Comparison of ENCODE assay signal across 8 cellular contexts in genomic region chr2:173027181-173028128, GRCh38. TPM values are rescaled to one million over a fixed set of nuclear protein-coding genes. Genes with fewer than 3 reads are reported as not detected.
DNase-seq lines count a peak whose midpoint lies in the region; ATAC-seq and TF ChIP-seq lines count a peak whose summit lies in the region.

No MANE protein-coding gene starts in this region.

- no peaks in the 10 kb centered on the region for H3F3A ChIP-seq in PC-9 (ENCODE audit: insufficient read depth, low read depth)

- H3K27ac ChIP-seq in PC-9 = no peak overlapping the region

- no peaks in the 10 kb centered on the region for H3K79me2 ChIP-seq in PC-9 (ENCODE audit: low read depth)

- H3K4me3 ChIP-seq in PC-9 = no peak overlapping the region
- no peak overlapping the region for H3K4me3 ChIP-seq in fibroblast of mammary gland (ENCODE audit: control insufficient read depth, low read depth, low read length)

- intact Hi-C loops in PC-9 (cut with micrococcal nuclease; ENCODE audit: unreplicated experiment) = loop anchor here (1.0 to 10.0 kb wide), 6 partner anchors 48 to 1318 kb away; partner anchors contain the start of genes CDCA7 and MAP3K20

- no peaks in the 10 kb centered on the region for H3K36me3 ChIP-seq in PC-9 (ENCODE audit: low read depth)

- no peaks in the 10 kb centered on the region for H4K20me1 ChIP-seq in PC-9 (ENCODE audit: insufficient read depth)

- no peak overlapping the region for H3K4me3 Mint-ChIP-seq in activated T-cell treated with anti-CD3 and anti-CD28 coated beads, Interleukin-2, amount 50 U/mL, for 4 hours
- peak overlapping the region in 1 of 3 experiments; percentile 0 for H3K4me3 Mint-ChIP-seq in nephron
- H3K4me3 Mint-ChIP-seq in stimulated activated memory B cell treated with anti-CD40 and anti-IgM and Interleukin-4, amounts not matched to agents 10 μg/mL and 1 μg/mL and 100 μg/mL, for 72 hours = no peak overlapping the region

- POLR2A ChIA-PET in PC-9 (lab: Charles Lee; ENCODE audit: unreplicated experiment) = interaction anchor here (0.7 kb wide), 1 partner anchor 17 kb away, joined by 7 read pairs; no protein-coding TSS in a partner anchor

- CTCF ChIA-PET in PC-9 (lab: Charles Lee) = interaction anchor here (0.6 to 5.6 kb wide), 15 partner anchors 12 to 1459 kb away, joined by 3 to 46 read pairs (median 3); partner anchors contain the start of genes GPR155 and MAP3K20

- no peaks in the 10 kb centered on the region for H3K9me3 Mint-ChIP-seq in activated T-cell treated with anti-CD3 and anti-CD28 coated beads, Interleukin-2, amount 50 U/mL, for 4 hours
- H3K9me3 Mint-ChIP-seq in nephron = peaks cover 2% of the 10 kb centered on the region
- H3K9me3 Mint-ChIP-seq in stimulated activated memory B cell treated with anti-CD40 and anti-IgM and Interleukin-4, amounts not matched to agents 10 μg/mL and 1 μg/mL and 100 μg/mL, for 72 hours = no peaks in the 10 kb centered on the region

- H3K27me3 ChIP-seq in PC-9 (ENCODE audit: insufficient read depth, low read depth) = no peaks in the 10 kb centered on the region

- no peaks in the 10 kb centered on the region for H3K9me3 ChIP-seq in PC-9 (ENCODE audit: insufficient read depth, low read depth)

- peak; percentile 9 to 74 (median 60) for DNase-seq in NCI-H1417 (lab: John Stamatoyannopoulos, UW)
- DNase-seq in NCI-H1417 treated with DMSO at 0.1 percent for 48 hours (lab: John Stamatoyannopoulos, UW) = no peak
- DNase-seq in KG1 (lab: John Stamatoyannopoulos, UW) = peak; percentile 82
- peak; percentile 73 to 84 for DNase-seq in PC-9
- peak; percentile 66 for DNase-seq in activated T-cell treated with anti-CD3 and anti-CD28 coated beads, Interleukin-2, amount 50 U/mL, for 4 hours
- peak; percentile 93 for DNase-seq in fibroblast of mammary gland (ENCODE audit: low read depth)

- peak; percentile 100 for TF ChIP-seq CTCF in PC-9 (conservative IDR thresholded peaks at IDR 0.05)
- TF ChIP-seq CTCF in fibroblast of mammary gland (conservative IDR thresholded peaks at IDR 0.05; ENCODE audit: control insufficient read depth, insufficient read depth, low read depth, low read length) = peak; percentile 97
- peak; percentile 90 to 95 (median 94) for TF ChIP-seq CTCF in nephron (IDR thresholded peaks at IDR 0.05; ENCODE audit: unreplicated experiment in 3 of 3)

- peak overlapping the region; percentile 0 to 17 (median 7) for H3K27ac Mint-ChIP-seq in nephron
- no peak overlapping the region for H3K27ac Mint-ChIP-seq in stimulated activated memory B cell treated with anti-CD40 and anti-IgM and Interleukin-4, amounts not matched to agents 10 μg/mL and 1 μg/mL and 100 μg/mL, for 72 hours

- no peak overlapping the region for H2AFZ ChIP-seq in PC-9

- H3K4me2 ChIP-seq in PC-9 = no peak overlapping the region

- no peaks in the 10 kb centered on the region for H3K36me3 Mint-ChIP-seq in activated T-cell treated with anti-CD3 and anti-CD28 coated beads, Interleukin-2, amount 50 U/mL, for 4 hours (ENCODE audit: insufficient read depth)
- H3K36me3 Mint-ChIP-seq in nephron (ENCODE audit: low read depth) = no peaks in the 10 kb centered on the region
- H3K36me3 Mint-ChIP-seq in stimulated activated memory B cell treated with anti-CD40 and anti-IgM and Interleukin-4, amounts not matched to agents 10 μg/mL and 1 μg/mL and 100 μg/mL, for 72 hours = no peaks in the 10 kb centered on the region

- H3K4me1 Mint-ChIP-seq in activated T-cell treated with anti-CD3 and anti-CD28 coated beads, Interleukin-2, amount 50 U/mL, for 4 hours (ENCODE audit: low read depth) = no peaks in the 10 kb centered on the region
- peaks cover 44% of the 10 kb centered on the region for H3K4me1 Mint-ChIP-seq in nephron
- H3K4me1 Mint-ChIP-seq in stimulated activated memory B cell treated with anti-CD40 and anti-IgM and Interleukin-4, amounts not matched to agents 10 μg/mL and 1 μg/mL and 100 μg/mL, for 72 hours = no peaks in the 10 kb centered on the region

- no peaks in the 10 kb centered on the region for H3K9me2 ChIP-seq in PC-9 (ENCODE audit: insufficient read depth)

- ATAC-seq in activated T-cell treated with anti-CD3 and anti-CD28 coated beads, Interleukin-2, amount 50 U/mL, for 4 hours = peak; percentile 74 to 75
- peak; percentile 57 for ATAC-seq in stimulated activated memory B cell treated with anti-CD40 and anti-IgM and Interleukin-4, amounts not matched to agents 10 μg/mL and 1 μg/mL and 100 μg/mL, for 72 hours

- peaks cover 6% of the 10 kb centered on the region for H3K27me3 Mint-ChIP-seq in activated T-cell treated with anti-CD3 and anti-CD28 coated beads, Interleukin-2, amount 50 U/mL, for 4 hours (ENCODE audit: low read depth)
- H3K27me3 Mint-ChIP-seq in nephron (ENCODE audit: low read depth) = no peaks in the 10 kb centered on the region
- H3K27me3 Mint-ChIP-seq in stimulated activated memory B cell treated with anti-CD40 and anti-IgM and Interleukin-4, amounts not matched to agents 10 μg/mL and 1 μg/mL and 100 μg/mL, for 72 hours = peaks cover 9% of the 10 kb centered on the region

- no TSS peak for BruUV-seq in PC-9 (replicated peaks; lab: Mats Ljungman, UMichigan)

- H3K4me1 ChIP-seq in PC-9 (replicated peaks; ENCODE audit: insufficient read depth) = no peaks in the 10 kb centered on the region

RNA-seq across cellular contexts. Expression of gene MAP3K20, which starts 48.2 kb away (rescaled TPM):
- total RNA-seq in PC-9 (2021) = 58.5 and 60.5 TPM in 2 replicates
- 1 to 10 TPM; 5.9 to 8.6 (median 6.8) TPM for total RNA-seq in activated T-cell treated with anti-CD3 and anti-CD28 coated beads, Interleukin-2, amount 50 U/mL, for 4 hours
